ENCODE assay signal across 14 cellular contexts in the genomic region with DNA sequence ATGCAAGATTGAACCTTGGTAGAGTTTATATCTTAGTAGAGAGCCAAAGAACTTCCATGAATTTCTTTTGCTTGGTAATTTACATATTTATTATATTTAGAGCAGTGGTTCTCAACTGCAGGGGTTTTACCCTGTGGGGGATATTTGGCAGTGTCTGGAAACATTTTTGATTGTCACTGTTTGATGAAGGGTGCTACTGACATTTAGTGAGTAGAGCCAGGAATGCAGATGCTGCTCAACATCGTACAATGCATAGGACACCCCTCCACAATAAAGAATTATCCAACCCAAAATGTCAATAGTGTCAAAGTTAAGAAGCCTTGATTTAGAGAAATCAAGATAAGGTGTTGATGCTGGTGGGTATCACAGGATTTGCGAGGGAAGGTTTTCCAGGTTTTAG. TPM values are rescaled to one million over a fixed set of nuclear protein-coding genes. Genes with fewer than 3 reads are reported as not detected.
DNase-seq lines count a peak whose midpoint lies in the region; ATAC-seq and TF ChIP-seq lines count a peak whose summit lies in the region.
"Had no signal": no experiment of that assay in that cellular context is flagged by ENCODE, and none has a peak within 500 bp of the region (broad histone marks: within the 10 kb centered on the region; RNA-seq: fewer than 3 reads in every experiment).

No MANE protein-coding gene starts in this region.

- H3K36me3 Mint-ChIP-seq in activated naive CD4-positive, alpha-beta T cell treated with anti-CD3 and anti-CD28 coated beads, Interleukin-2, amount 50 U/mL, for 24 hours, result peaks cover 10% of the 10 kb centered on the region
- peaks cover 32% of the 10 kb centered on the region for H3K36me3 Mint-ChIP-seq in activated naive CD8-positive, alpha-beta T cell treated with anti-CD3 and anti-CD28 coated beads, Interleukin-2, amount 50 U/mL, for 24 hours (ENCODE audit: low read depth)
- H3K36me3 Mint-ChIP-seq in stimulated activated naive CD8-positive, alpha-beta T cell treated with anti-CD3 and anti-CD28 coated beads, Interleukin-15, Interleukin-2, amounts not matched to agents 100 ng/mL and 50 ng/mL, for 24 hours (ENCODE audit: low read depth), result peaks cover 39% of the 10 kb centered on the region
- H3K36me3 Mint-ChIP-seq in chondrocyte (ENCODE audit: low read depth), result no peaks in the 10 kb centered on the region

- no peaks in the 10 kb centered on the region for H3K9me3 ChIP-seq in SK-N-MC (ENCODE audit: low read depth, low read length)
- H3K9me3 ChIP-seq: Caco-2 had no signal

- peaks cover 70% of the 10 kb centered on the region for H3K4me1 Mint-ChIP-seq in activated naive CD4-positive, alpha-beta T cell treated with anti-CD3 and anti-CD28 coated beads, Interleukin-2, amount 50 U/mL, for 24 hours
- peaks cover 75% of the 10 kb centered on the region for H3K4me1 Mint-ChIP-seq in activated naive CD8-positive, alpha-beta T cell treated with anti-CD3 and anti-CD28 coated beads, Interleukin-2, amount 50 U/mL, for 24 hours
- H3K4me1 Mint-ChIP-seq in stimulated activated naive CD8-positive, alpha-beta T cell treated with anti-CD3 and anti-CD28 coated beads, Interleukin-15, Interleukin-2, amounts not matched to agents 100 ng/mL and 50 ng/mL, for 24 hours (ENCODE audit: low read depth), result peaks cover 78% of the 10 kb centered on the region
- H3K4me1 Mint-ChIP-seq in chondrocyte (ENCODE audit: low read depth), result peaks cover 25% of the 10 kb centered on the region

- H3K36me3 ChIP-seq in SK-N-MC (ENCODE audit: insufficient read depth, low read length), result no peaks in the 10 kb centered on the region; the same call in 1 of the 2 replicates
- H3K36me3 ChIP-seq: HAP-1 had no signal

- H3K9me3 Mint-ChIP-seq in activated naive CD4-positive, alpha-beta T cell treated with anti-CD3 and anti-CD28 coated beads, Interleukin-2, amount 50 U/mL, for 24 hours, result peaks cover 8% of the 10 kb centered on the region
- H3K9me3 Mint-ChIP-seq in activated naive CD8-positive, alpha-beta T cell treated with anti-CD3 and anti-CD28 coated beads, Interleukin-2, amount 50 U/mL, for 24 hours, result peaks cover 4% of the 10 kb centered on the region
- no peaks in the 10 kb centered on the region for H3K9me3 Mint-ChIP-seq in stimulated activated naive CD8-positive, alpha-beta T cell treated with anti-CD3 and anti-CD28 coated beads, Interleukin-15, Interleukin-2, amounts not matched to agents 100 ng/mL and 50 ng/mL, for 24 hours
- H3K9me3 Mint-ChIP-seq in chondrocyte (ENCODE audit: low read depth), result peaks cover 7% of the 10 kb centered on the region

- peak overlapping the region; percentile 11 for H3K4me3 Mint-ChIP-seq in activated naive CD4-positive, alpha-beta T cell treated with anti-CD3 and anti-CD28 coated beads, Interleukin-2, amount 50 U/mL, for 24 hours
- H3K4me3 Mint-ChIP-seq in activated naive CD8-positive, alpha-beta T cell treated with anti-CD3 and anti-CD28 coated beads, Interleukin-2, amount 50 U/mL, for 24 hours, result no peak overlapping the region
- peak overlapping the region; percentile 20 for H3K4me3 Mint-ChIP-seq in stimulated activated naive CD8-positive, alpha-beta T cell treated with anti-CD3 and anti-CD28 coated beads, Interleukin-15, Interleukin-2, amounts not matched to agents 100 ng/mL and 50 ng/mL, for 24 hours
- H3K4me3 Mint-ChIP-seq in chondrocyte (ENCODE audit: unreplicated experiment), result no peak overlapping the region
- H3K4me3 Mint-ChIP-seq: CD4-positive, alpha-beta T cell; IgD-negative memory B cell had no signal

- H3K27me3 Mint-ChIP-seq in activated naive CD4-positive, alpha-beta T cell treated with anti-CD3 and anti-CD28 coated beads, Interleukin-2, amount 50 U/mL, for 24 hours, result no peaks in the 10 kb centered on the region
- H3K27me3 Mint-ChIP-seq in activated naive CD8-positive, alpha-beta T cell treated with anti-CD3 and anti-CD28 coated beads, Interleukin-2, amount 50 U/mL, for 24 hours, result no peaks in the 10 kb centered on the region
- H3K27me3 Mint-ChIP-seq in stimulated activated naive CD8-positive, alpha-beta T cell treated with anti-CD3 and anti-CD28 coated beads, Interleukin-15, Interleukin-2, amounts not matched to agents 100 ng/mL and 50 ng/mL, for 24 hours, result no peaks in the 10 kb centered on the region
- H3K27me3 Mint-ChIP-seq in chondrocyte (ENCODE audit: low read depth), result no peaks in the 10 kb centered on the region
- H3K27me3 Mint-ChIP-seq: CD4-positive, alpha-beta T cell; IgD-negative memory B cell had no signal

- no peak overlapping the region for H3K9ac ChIP-seq in SK-N-MC (ENCODE audit: insufficient read length)
- H3K9ac ChIP-seq: GM23248 had no signal

- TF ChIP-seq CTCF in chondrocyte (IDR thresholded peaks at IDR 0.05), result no peak

- peak; percentile 71 for ATAC-seq in activated naive CD8-positive, alpha-beta T cell treated with anti-CD3 and anti-CD28 coated beads, Interleukin-2, amount 50 U/mL, for 24 hours
- no peak for ATAC-seq in HG02852 (IDR thresholded peaks at IDR 0.05; ENCODE audit: unreplicated experiment)

- DNase-seq in activated naive CD4-positive, alpha-beta T cell (lab: John Stamatoyannopoulos, UW), result no peak
- DNase-seq in SK-N-MC (ENCODE audit: low read depth, low spot score), result no peak
- no peak for DNase-seq in activated naive CD8-positive, alpha-beta T cell treated with anti-CD3 and anti-CD28 coated beads, Interleukin-2, amount 50 U/mL, for 24 hours
- no peak for DNase-seq in chondrocyte (ENCODE audit: low spot score)
- DNase-seq: ACHN; Caco-2; CD4-positive, alpha-beta T cell; GM23248 had no signal

- peak overlapping the region; percentile 38; the same call in 1 of the 2 replicates for H3K27ac ChIP-seq in SK-N-MC
- H3K27ac ChIP-seq: C4-2B, GM23248 had no signal

- no peak overlapping the region; the same call in 1 of the 2 replicates for H3K4me3 ChIP-seq in SK-N-MC
- H3K4me3 ChIP-seq: GM23248, HAP-1 had no signal

- H3K27ac Mint-ChIP-seq in activated naive CD4-positive, alpha-beta T cell treated with anti-CD3 and anti-CD28 coated beads, Interleukin-2, amount 50 U/mL, for 24 hours, result no peak overlapping the region
- H3K27ac Mint-ChIP-seq in activated naive CD8-positive, alpha-beta T cell treated with anti-CD3 and anti-CD28 coated beads, Interleukin-2, amount 50 U/mL, for 24 hours, result peak overlapping the region; percentile 52
- H3K27ac Mint-ChIP-seq in stimulated activated naive CD8-positive, alpha-beta T cell treated with anti-CD3 and anti-CD28 coated beads, Interleukin-15, Interleukin-2, amounts not matched to agents 100 ng/mL and 50 ng/mL, for 24 hours, result no peak overlapping the region
- no peak overlapping the region for H3K27ac Mint-ChIP-seq in chondrocyte (ENCODE audit: unreplicated experiment)
- H3K27ac Mint-ChIP-seq: CD4-positive, alpha-beta T cell; IgD-negative memory B cell had no signal

RNA-seq across cellular contexts. Expression of a gene that starts 14.7 kb away (rescaled TPM):
- 49.3 to 49.5 TPM (median 49.3 TPM) in 3 replicates for total RNA-seq in chondrocyte

Comparison
In these comparisons a context has a peak if more than half of its experiments do, and no peak if none do; other contexts are left out.
1. H3K4me3 Mint-ChIP-seq: peak in activated naive CD4-positive, alpha-beta T cell treated with anti-CD3 and anti-CD28 coated beads, Interleukin-2, amount 50 U/mL, for 24 hours (single experiment) and stimulated activated naive CD8-positive, alpha-beta T cell treated with anti-CD3 and anti-CD28 coated beads, Interleukin-15, Interleukin-2, amounts not matched to agents 100 ng/mL and 50 ng/mL, for 24 hours (single experiment); none in activated naive CD8-positive, alpha-beta T cell treated with anti-CD3 and anti-CD28 coated beads, Interleukin-2, amount 50 U/mL, for 24 hours (single experiment) and chondrocyte (single experiment).